Comparison of ENCODE assay signal across 1 cellular context in the genomic region with DNA sequence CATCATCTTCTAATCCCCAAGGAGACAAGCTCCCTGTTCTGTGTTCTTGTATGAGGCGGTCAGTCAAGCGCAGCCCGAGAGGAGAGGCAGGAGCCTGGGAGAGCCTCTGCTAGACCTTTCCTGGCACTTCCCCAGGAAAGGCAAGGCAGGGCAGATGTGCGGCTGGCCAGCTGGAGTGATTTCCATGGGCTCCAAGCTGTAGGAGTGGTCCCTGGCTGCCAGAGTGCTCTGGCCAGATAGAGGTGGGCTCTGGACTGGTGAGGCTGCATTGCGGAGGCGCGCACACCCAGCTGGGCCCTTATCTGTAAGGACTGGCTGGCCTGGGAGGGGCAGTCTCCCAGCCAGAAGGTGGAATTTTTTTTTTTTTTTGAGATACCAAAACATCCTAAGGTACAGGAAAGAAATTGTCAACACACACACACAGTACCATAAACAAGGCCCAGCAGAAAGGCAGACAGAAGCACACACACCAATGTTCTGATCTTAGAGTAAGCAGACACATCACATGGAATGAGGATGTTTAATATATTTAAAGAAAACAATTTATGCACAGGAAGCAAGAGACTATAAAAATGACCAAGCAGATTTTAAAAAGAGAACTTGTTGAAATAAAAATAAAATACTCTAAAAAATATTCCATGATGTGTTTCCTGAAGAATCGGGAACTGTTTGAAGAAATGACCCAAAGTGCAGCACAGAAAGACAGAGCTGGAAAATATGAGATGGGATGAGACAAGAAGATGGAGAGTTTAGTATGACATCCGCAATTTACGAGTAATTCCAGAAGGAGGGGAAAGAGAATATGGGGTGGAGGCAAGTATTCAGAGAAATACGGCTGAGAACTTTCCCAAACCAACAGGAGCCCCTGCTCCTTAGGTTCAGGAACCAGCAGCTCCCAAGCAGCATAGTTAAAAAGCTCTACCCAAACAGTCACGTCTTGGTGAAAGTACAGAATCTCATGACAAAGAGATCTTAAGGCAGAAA.
TF ChIP-seq lines count a peak whose summit lies in the region.

No MANE protein-coding gene starts in this region.

TF ChIP-seq in K562, 482 proteins besides CTCF, POLR2A, EP300 and RAD21 (continues in another document):
- TF ChIP-seq MEF2D (tag; conservative IDR thresholded peaks at IDR 0.05; ENCODE audit: low read depth) (no peak), CHCHD3 (CRISPR knock-in tag; IDR thresholded peaks at IDR 0.05) (no peak), POLR2AphosphoS5 (IDR thresholded peaks at IDR 0.05; ENCODE audit: control insufficient read depth, insufficient read depth, low read depth, low read length) (peak; percentile 96), ASH1L (IDR thresholded peaks at IDR 0.05; ENCODE audit: borderline replicate concordance, low read depth, partially characterized antibody) (no peak), ZNF175 (CRISPR knock-in tag; IDR thresholded peaks at IDR 0.05; ENCODE audit: low read depth) (no peak), ZNF561 (CRISPR knock-in tag; conservative IDR thresholded peaks at IDR 0.05) (no peak), ZNF134 (CRISPR knock-in tag; conservative IDR thresholded peaks at IDR 0.05) (no peak), XRCC3 (IDR thresholded peaks at IDR 0.05) (no peak), NFE2 (IDR thresholded peaks at IDR 0.05; ENCODE audit: low read depth) (0 out of 2 replicates have a peak, but pooled peaks have one; percentile 29), ZC3H8 (IDR thresholded peaks at IDR 0.05) (no peak), EZH2 (IDR thresholded peaks at IDR 0.05; ENCODE audit: borderline replicate concordance, low read depth, low read length) (no peak), HLTF (IDR thresholded peaks at IDR 0.05) (peak; percentile 42; the same call in 1 of the 2 replicates), CHD4 (IDR thresholded peaks at IDR 0.05; ENCODE audit: insufficient read depth, insufficient replicate concordance, low read depth, low read length, poor library complexity, severe bottlenecking) (no peak), CSDE1 (IDR thresholded peaks at IDR 0.05) (no peak), NBN (IDR thresholded peaks at IDR 0.05; ENCODE audit: low read depth) (peak; percentile 23; the same call in 1 of the 2 replicates), JUND (IDR thresholded peaks at IDR 0.05; ENCODE audit: borderline replicate concordance, low read depth, low read length) (peak; percentile 40; the same call in 1 of the 2 replicates), JUND (tag; IDR thresholded peaks at IDR 0.05; ENCODE audit: borderline replicate concordance, low read depth, low read length) (peak; percentile 24; the same call in 1 of the 3 replicates), NRF1 (conservative IDR thresholded peaks at IDR 0.05 in 1 of 2, IDR thresholded peaks at IDR 0.05 in 1 of 2) (peak; percentile 48 to 62; a peak in 3 of 4 replicates), TGIF2 (CRISPR knock-in tag; IDR thresholded peaks at IDR 0.05) (no peak), BRCA1 (IDR thresholded peaks at IDR 0.05) (no peak), BRCA1 (CRISPR knock-in tag; IDR thresholded peaks at IDR 0.05) (no peak), E2F3 (CRISPR knock-in tag; IDR thresholded peaks at IDR 0.05) (no peak), RFX5 (IDR thresholded peaks at IDR 0.05; ENCODE audit: low read depth, low read length) (no peak), MTA2 (IDR thresholded peaks at IDR 0.05; ENCODE audit: low read depth) (peak; percentile 89), NONO (IDR thresholded peaks at IDR 0.05; ENCODE audit: low read depth in 2 of 2, low read length in 1 of 2) (peak in 1 of 2 experiments; percentile 46; a peak in 1 of 4 replicates), TFAM (CRISPR knock-in tag; conservative IDR thresholded peaks at IDR 0.05) (no peak), GTF2E2 (tag; IDR thresholded peaks at IDR 0.05) (no peak), ZNF408 (CRISPR knock-in tag; IDR thresholded peaks at IDR 0.05; ENCODE audit: low read depth) (no peak), ZNF444 (CRISPR knock-in tag; IDR thresholded peaks at IDR 0.05) (no peak), ZKSCAN8 (CRISPR knock-in tag; IDR thresholded peaks at IDR 0.05) (no peak), GABPA (tag; conservative IDR thresholded peaks at IDR 0.05; ENCODE audit: low read depth) (no peak), GABPB1 (CRISPR knock-in tag; IDR thresholded peaks at IDR 0.05) (no peak), RBFOX2 (IDR thresholded peaks at IDR 0.05; ENCODE audit: low read depth, low read length) (no peak), CREM (IDR thresholded peaks at IDR 0.05; ENCODE audit: low read depth) (peak; percentile 72), ZNF780A (CRISPR knock-in tag; IDR thresholded peaks at IDR 0.05) (no peak), STAG1 (CRISPR knock-in tag; IDR thresholded peaks at IDR 0.05; ENCODE audit: borderline replicate concordance) (no peak), PCBP1 (IDR thresholded peaks at IDR 0.05; ENCODE audit: low read depth, low read length, poor library complexity, severe bottlenecking) (no peak), HNRNPUL1 (IDR thresholded peaks at IDR 0.05; ENCODE audit: low read length) (no peak), SNIP1 (IDR thresholded peaks at IDR 0.05; ENCODE audit: low read depth) (no peak), FUS (optimal IDR thresholded peaks at IDR 0.05; ENCODE audit: low read depth, low read length) (no peak), ZNF644 (tag; IDR thresholded peaks at IDR 0.05; ENCODE audit: low read depth) (no peak), HDAC2 (IDR thresholded peaks at IDR 0.05) (peak; percentile 81; the same call in 1 of the 2 replicates), RBM22 (IDR thresholded peaks at IDR 0.05; ENCODE audit: low read depth, low read length, poor library complexity, severe bottlenecking) (no peak), TAF1 (IDR thresholded peaks at IDR 0.05; ENCODE audit: control insufficient read depth, extremely low read depth, insufficient read depth, low read length, severe bottlenecking) (peak; percentile 39)
- TF ChIP-seq, protein P1, sequence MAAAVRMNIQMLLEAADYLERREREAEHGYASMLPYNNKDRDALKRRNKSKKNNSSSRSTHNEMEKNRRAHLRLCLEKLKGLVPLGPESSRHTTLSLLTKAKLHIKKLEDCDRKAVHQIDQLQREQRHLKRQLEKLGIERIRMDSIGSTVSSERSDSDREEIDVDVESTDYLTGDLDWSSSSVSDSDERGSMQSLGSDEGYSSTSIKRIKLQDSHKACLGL (CRISPR knock-in tag; IDR thresholded peaks at IDR 0.05; ENCODE audit: borderline replicate concordance, poor library complexity, severe bottlenecking), result no peak
- TF ChIP-seq, protein P2, sequence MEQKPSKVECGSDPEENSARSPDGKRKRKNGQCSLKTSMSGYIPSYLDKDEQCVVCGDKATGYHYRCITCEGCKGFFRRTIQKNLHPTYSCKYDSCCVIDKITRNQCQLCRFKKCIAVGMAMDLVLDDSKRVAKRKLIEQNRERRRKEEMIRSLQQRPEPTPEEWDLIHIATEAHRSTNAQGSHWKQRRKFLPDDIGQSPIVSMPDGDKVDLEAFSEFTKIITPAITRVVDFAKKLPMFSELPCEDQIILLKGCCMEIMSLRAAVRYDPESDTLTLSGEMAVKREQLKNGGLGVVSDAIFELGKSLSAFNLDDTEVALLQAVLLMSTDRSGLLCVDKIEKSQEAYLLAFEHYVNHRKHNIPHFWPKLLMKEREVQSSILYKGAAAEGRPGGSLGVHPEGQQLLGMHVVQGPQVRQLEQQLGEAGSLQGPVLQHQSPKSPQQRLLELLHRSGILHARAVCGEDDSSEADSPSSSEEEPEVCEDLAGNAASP (IDR thresholded peaks at IDR 0.05), result no peak
- TF ChIP-seq, protein P3, sequence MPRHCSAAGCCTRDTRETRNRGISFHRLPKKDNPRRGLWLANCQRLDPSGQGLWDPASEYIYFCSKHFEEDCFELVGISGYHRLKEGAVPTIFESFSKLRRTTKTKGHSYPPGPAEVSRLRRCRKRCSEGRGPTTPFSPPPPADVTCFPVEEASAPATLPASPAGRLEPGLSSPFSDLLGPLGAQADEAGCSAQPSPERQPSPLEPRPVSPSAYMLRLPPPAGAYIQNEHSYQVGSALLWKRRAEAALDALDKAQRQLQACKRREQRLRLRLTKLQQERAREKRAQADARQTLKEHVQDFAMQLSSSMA (CRISPR knock-in tag; IDR thresholded peaks at IDR 0.05), result no peak
- TF ChIP-seq, protein P4, sequence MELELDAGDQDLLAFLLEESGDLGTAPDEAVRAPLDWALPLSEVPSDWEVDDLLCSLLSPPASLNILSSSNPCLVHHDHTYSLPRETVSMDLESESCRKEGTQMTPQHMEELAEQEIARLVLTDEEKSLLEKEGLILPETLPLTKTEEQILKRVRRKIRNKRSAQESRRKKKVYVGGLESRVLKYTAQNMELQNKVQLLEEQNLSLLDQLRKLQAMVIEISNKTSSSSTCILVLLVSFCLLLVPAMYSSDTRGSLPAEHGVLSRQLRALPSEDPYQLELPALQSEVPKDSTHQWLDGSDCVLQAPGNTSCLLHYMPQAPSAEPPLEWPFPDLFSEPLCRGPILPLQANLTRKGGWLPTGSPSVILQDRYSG (tag; conservative IDR thresholded peaks at IDR 0.05; ENCODE audit: low read depth), result no peak
- TF ChIP-seq, protein P5, sequence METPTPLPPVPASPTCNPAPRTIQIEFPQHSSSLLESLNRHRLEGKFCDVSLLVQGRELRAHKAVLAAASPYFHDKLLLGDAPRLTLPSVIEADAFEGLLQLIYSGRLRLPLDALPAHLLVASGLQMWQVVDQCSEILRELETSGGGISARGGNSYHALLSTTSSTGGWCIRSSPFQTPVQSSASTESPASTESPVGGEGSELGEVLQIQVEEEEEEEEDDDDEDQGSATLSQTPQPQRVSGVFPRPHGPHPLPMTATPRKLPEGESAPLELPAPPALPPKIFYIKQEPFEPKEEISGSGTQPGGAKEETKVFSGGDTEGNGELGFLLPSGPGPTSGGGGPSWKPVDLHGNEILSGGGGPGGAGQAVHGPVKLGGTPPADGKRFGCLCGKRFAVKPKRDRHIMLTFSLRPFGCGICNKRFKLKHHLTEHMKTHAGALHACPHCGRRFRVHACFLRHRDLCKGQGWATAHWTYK (CRISPR knock-in tag; IDR thresholded peaks at IDR 0.05), result 0 out of 2 replicates have a peak, but pooled peaks have one; percentile 46
- TF ChIP-seq, protein P6, sequence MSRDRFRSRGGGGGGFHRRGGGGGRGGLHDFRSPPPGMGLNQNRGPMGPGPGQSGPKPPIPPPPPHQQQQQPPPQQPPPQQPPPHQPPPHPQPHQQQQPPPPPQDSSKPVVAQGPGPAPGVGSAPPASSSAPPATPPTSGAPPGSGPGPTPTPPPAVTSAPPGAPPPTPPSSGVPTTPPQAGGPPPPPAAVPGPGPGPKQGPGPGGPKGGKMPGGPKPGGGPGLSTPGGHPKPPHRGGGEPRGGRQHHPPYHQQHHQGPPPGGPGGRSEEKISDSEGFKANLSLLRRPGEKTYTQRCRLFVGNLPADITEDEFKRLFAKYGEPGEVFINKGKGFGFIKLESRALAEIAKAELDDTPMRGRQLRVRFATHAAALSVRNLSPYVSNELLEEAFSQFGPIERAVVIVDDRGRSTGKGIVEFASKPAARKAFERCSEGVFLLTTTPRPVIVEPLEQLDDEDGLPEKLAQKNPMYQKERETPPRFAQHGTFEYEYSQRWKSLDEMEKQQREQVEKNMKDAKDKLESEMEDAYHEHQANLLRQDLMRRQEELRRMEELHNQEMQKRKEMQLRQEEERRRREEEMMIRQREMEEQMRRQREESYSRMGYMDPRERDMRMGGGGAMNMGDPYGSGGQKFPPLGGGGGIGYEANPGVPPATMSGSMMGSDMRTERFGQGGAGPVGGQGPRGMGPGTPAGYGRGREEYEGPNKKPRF (IDR thresholded peaks at IDR 0.05; ENCODE audit: low read depth, low read length), result no peak
- TF ChIP-seq, protein P7, sequence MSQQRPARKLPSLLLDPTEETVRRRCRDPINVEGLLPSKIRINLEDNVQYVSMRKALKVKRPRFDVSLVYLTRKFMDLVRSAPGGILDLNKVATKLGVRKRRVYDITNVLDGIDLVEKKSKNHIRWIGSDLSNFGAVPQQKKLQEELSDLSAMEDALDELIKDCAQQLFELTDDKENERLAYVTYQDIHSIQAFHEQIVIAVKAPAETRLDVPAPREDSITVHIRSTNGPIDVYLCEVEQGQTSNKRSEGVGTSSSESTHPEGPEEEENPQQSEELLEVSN (IDR thresholded peaks at IDR 0.05; ENCODE audit: borderline replicate concordance in 1 of 2, extremely low read depth in 1 of 2, insufficient read depth in 1 of 2, insufficient read length in 1 of 2, low read depth in 1 of 2, low read length in 1 of 2, poor library complexity in 1 of 2, severe bottlenecking in 1 of 2), result no peak
- TF ChIP-seq, protein P8, sequence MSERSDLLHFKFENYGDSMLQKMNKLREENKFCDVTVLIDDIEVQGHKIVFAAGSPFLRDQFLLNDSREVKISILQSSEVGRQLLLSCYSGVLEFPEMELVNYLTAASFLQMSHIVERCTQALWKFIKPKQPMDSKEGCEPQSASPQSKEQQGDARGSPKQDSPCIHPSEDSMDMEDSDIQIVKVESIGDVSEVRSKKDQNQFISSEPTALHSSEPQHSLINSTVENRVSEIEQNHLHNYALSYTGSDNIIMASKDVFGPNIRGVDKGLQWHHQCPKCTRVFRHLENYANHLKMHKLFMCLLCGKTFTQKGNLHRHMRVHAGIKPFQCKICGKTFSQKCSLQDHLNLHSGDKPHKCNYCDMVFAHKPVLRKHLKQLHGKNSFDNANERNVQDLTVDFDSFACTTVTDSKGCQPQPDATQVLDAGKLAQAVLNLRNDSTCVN (CRISPR knock-in tag; IDR thresholded peaks at IDR 0.05), result no peak
- TF ChIP-seq, protein P9, sequence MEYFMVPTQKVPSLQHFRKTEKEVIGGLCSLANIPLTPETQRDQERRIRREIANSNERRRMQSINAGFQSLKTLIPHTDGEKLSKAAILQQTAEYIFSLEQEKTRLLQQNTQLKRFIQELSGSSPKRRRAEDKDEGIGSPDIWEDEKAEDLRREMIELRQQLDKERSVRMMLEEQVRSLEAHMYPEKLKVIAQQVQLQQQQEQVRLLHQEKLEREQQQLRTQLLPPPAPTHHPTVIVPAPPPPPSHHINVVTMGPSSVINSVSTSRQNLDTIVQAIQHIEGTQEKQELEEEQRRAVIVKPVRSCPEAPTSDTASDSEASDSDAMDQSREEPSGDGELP (CRISPR knock-in tag; IDR thresholded peaks at IDR 0.05; ENCODE audit: borderline replicate concordance), result peak; percentile 99
- TF ChIP-seq, protein P10, sequence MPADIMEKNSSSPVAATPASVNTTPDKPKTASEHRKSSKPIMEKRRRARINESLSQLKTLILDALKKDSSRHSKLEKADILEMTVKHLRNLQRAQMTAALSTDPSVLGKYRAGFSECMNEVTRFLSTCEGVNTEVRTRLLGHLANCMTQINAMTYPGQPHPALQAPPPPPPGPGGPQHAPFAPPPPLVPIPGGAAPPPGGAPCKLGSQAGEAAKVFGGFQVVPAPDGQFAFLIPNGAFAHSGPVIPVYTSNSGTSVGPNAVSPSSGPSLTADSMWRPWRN (IDR thresholded peaks at IDR 0.05; ENCODE audit: low read depth), result 0 out of 2 replicates have a peak, but pooled peaks have one; percentile 29
